8 cellular contexts compared by ENCODE assay signal in the genomic region with DNA sequence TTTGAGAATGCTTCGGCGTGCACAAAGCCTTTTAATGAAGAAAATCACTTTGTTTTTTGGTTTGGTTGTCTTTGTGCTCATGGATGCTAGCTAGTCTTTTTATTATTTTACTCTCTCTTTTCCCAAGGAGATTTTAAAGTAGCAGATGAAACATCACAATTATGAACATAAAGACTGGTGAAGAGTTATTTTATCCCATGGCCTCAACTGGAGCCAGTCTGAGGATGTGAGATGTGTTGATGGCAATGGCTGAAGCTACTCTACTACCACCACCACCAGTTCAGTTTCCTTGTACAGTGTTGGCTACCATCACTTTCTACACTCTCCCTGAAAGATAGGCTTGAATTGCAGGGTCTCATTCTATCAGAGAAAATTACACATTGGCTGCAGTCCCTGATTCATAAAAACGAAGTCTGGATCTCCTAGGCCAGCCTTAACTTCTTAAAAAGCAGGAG. TPM values are rescaled to one million over a fixed set of nuclear protein-coding genes. Genes with fewer than 3 reads are reported as not detected.
DNase-seq lines count a peak whose midpoint lies in the region; ATAC-seq and TF ChIP-seq lines count a peak whose summit lies in the region.

No MANE protein-coding gene starts in this region.

- H3K4me2 ChIP-seq in mammary epithelial cell (ENCODE audit: insufficient read depth, low read depth, low read length): peak overlapping the region; percentile 53

- peaks cover 44% of the 10 kb centered on the region for H3K79me2 ChIP-seq in mammary epithelial cell (ENCODE audit: insufficient read depth, low read length)

- H3K9me3 ChIP-seq in AG04450 (ENCODE audit: control insufficient read depth, insufficient read depth, low read length): peaks cover 4% of the 10 kb centered on the region; the same call in 1 of the 2 replicates
- H3K9me3 ChIP-seq in mammary epithelial cell (replicated peaks; ENCODE audit: insufficient read depth, low read length): no peaks in the 10 kb centered on the region
- H3K9me3 ChIP-seq in muscle layer of duodenum (ENCODE audit: control insufficient read depth in 1 of 2, low read length in 2 of 2): no peaks in the 10 kb centered on the region

- intact Hi-C loops in mammary epithelial cell (cut with micrococcal nuclease): loop anchor here (2.0 kb wide), 2 partner anchors 191 to 221 kb away; a partner anchor contains a TSS
- intact Hi-C loops in lower leg skin (cut with DNase I; ENCODE audit: low total_unique reads): no loop called here

- no peak overlapping the region for H3K9ac ChIP-seq in mammary epithelial cell (ENCODE audit: insufficient read depth, low read length)

- H3K27me3 ChIP-seq in AG04450 (ENCODE audit: control insufficient read depth, insufficient read depth, low read length): no peaks in the 10 kb centered on the region
- no peaks in the 10 kb centered on the region for H3K27me3 ChIP-seq in HL-60 (ENCODE audit: insufficient read depth, poor library complexity, severe bottlenecking)
- H3K27me3 ChIP-seq in mammary epithelial cell (ENCODE audit: insufficient read depth, low read length): no peaks in the 10 kb centered on the region
- H3K27me3 ChIP-seq in muscle layer of duodenum (ENCODE audit: low read depth, low read length): no peaks in the 10 kb centered on the region

- dilution Hi-C loops in mammary epithelial cell (cut with HindIII; ENCODE audit: low sequenced_read_pairs): no loop called here

- DNase-seq in AG04450 (ENCODE audit: low read depth, low spot score) (no peak), HL-60 (ENCODE audit: low read depth in 1 of 2, low spot score in 1 of 2) (no peak), mammary epithelial cell (no peak), EL (no peak), lower leg skin (ENCODE audit: low spot score in 2 of 2) (no peak), nucleus accumbens (lab: John Stamatoyannopoulos, UW) (no peak)

- ATAC-seq in GM18505 (IDR thresholded peaks at IDR 0.05; ENCODE audit: unreplicated experiment): no peak

- WGBS in mammary epithelial cell (ENCODE audit: low coverage, missing lambda C conversion rate): 31% methylated on average over 3 of the region's 3 CpGs
- WGBS in lower leg skin, 2 donors: 27 to 30% methylated on average over 3 of the region's 3 CpGs

- H2AFZ ChIP-seq in mammary epithelial cell (ENCODE audit: low read depth, low read length): peak overlapping the region; percentile 75

- TF ChIP-seq CTCF in AG04450 (IDR thresholded peaks at IDR 0.05; ENCODE audit: low read depth, low read length) (no peak), HL-60 (IDR thresholded peaks at IDR 0.05; ENCODE audit: insufficient read depth, low read length) (no peak), mammary epithelial cell (conservative IDR thresholded peaks at IDR 0.05 in 1 of 2, IDR thresholded peaks at IDR 0.05 in 1 of 2; ENCODE audit: extremely low read depth in 1 of 2, insufficient read depth in 1 of 2, low read depth in 1 of 2, low read length in 2 of 2) (no peak), lower leg skin (IDR thresholded peaks at IDR 0.05) (no peak)

- peaks cover 7% of the 10 kb centered on the region for H3K36me3 ChIP-seq in mammary epithelial cell (ENCODE audit: insufficient read depth, low read length)
- peaks cover 0 to 9% of the 10 kb centered on the region in 2 donors for H3K36me3 ChIP-seq in muscle layer of duodenum (ENCODE audit: control insufficient read depth in 1 of 2, insufficient read depth in 2 of 2, low read length in 2 of 2)

- in situ Hi-C loops in mammary epithelial cell (cut with MboI; ENCODE audit: low sequenced_read_pairs in 2 of 2): no loop called here

- CTCF ChIA-PET in AG04450 (lab: Charles Lee) (interaction anchor here (0.6 kb wide), 1 partner anchor 137 kb away, joined by 3 read pairs; no protein-coding TSS in a partner anchor), mammary epithelial cell (lab: Charles Lee; ENCODE audit: low non-redundant PET) (no interaction called here)

- TF ChIP-seq POLR2A in lower leg skin (IDR thresholded peaks at IDR 0.05): no peak
- TF ChIP-seq POLR2A in GM18505 (IDR thresholded peaks at IDR 0.05; ENCODE audit: borderline replicate concordance, extremely low read depth, insufficient read depth, insufficient read length): no peak

- POLR2A ChIA-PET in AG04450 (lab: Yijun Ruan, JAX): interaction anchor here (0.6 kb wide), 1 partner anchor 256 kb away, joined by 4 read pairs; a partner anchor contains a TSS

- no peak overlapping the region for H3K27ac ChIP-seq in AG04450 (ENCODE audit: low read depth, low read length)
- peak overlapping the region; percentile 49 for H3K27ac ChIP-seq in HL-60 (replicated peaks)
- peak overlapping the region; percentile 4 for H3K27ac ChIP-seq in mammary epithelial cell (ENCODE audit: insufficient read depth, low read depth, low read length)
- peak overlapping the region; percentile 28 for H3K27ac ChIP-seq in muscle layer of duodenum (ENCODE audit: low read length)

- H4K20me1 ChIP-seq in mammary epithelial cell (ENCODE audit: insufficient read depth, low read length): no peaks in the 10 kb centered on the region

- BruUV-seq in mammary epithelial cell (replicated peaks; lab: Mats Ljungman, UMichigan): no TSS peak

- H3K4me1 ChIP-seq in mammary epithelial cell (ENCODE audit: insufficient read depth, low read length): peaks cover 10% of the 10 kb centered on the region
- peaks cover 9 to 24% of the 10 kb centered on the region in 2 donors for H3K4me1 ChIP-seq in muscle layer of duodenum (ENCODE audit: control insufficient read depth in 1 of 2, insufficient read depth in 2 of 2, low read length in 2 of 2)

- H3K4me3 ChIP-seq in AG04450 (ENCODE audit: low read depth, low read length) (peak overlapping the region; percentile 23), HL-60 (replicated peaks; ENCODE audit: insufficient read depth, low read length) (no peak overlapping the region), mammary epithelial cell (replicated peaks in 1 of 3; ENCODE audit: insufficient read depth in 1 of 3, low read depth in 2 of 3, low read length in 3 of 3) (peak overlapping the region; percentile 10 to 37 (median 21)), muscle layer of duodenum (ENCODE audit: low read depth in 1 of 2, low read length in 2 of 2) (peak overlapping the region; percentile 47 to 58), lower leg skin (ENCODE audit: low read depth, poor library complexity, severe bottlenecking) (no peak overlapping the region)

RNA-seq across cellular contexts. Expression of a gene that starts 0.5 kb away (rescaled TPM):
- polyA plus RNA-seq in AG04450 (2011; rRNA removed): 40.1 and 59.1 TPM in 2 replicates
- 36.0 and 59.3 TPM in 2 replicates for polyA minus RNA-seq in AG04450 (2011; rRNA and poly(A)+ RNA removed)
- 10 to 100 TPM; 79.4 to 88.7 TPM for total RNA-seq in mammary epithelial cell
- polyA plus RNA-seq in mammary epithelial cell: 18.6 TPM
- 31.3 TPM for polyA minus RNA-seq in mammary epithelial cell
- total RNA-seq in lower leg skin: 10 to 100 TPM; 26.0 to 39.8 (median 33.1) TPM

RNA-seq across cellular contexts. Expression of a gene that starts 33.7 kb away (rescaled TPM):
- polyA plus RNA-seq in AG04450 (2011; rRNA removed) (2.6 and 2.9 TPM in 2 replicates), mammary epithelial cell (2.2 TPM)
- 4.5 and 4.8 TPM in 2 replicates for polyA minus RNA-seq in AG04450 (2011; rRNA and poly(A)+ RNA removed)
- total RNA-seq in mammary epithelial cell (1 to 10 TPM; 1.8 to 3.0 TPM), lower leg skin (under 1 TPM in 1 of 4 donors, not detected in 3; 0.52 TPM)
- 2.3 TPM for polyA minus RNA-seq in mammary epithelial cell

Comparison
In these comparisons a context has a peak if more than half of its experiments do, and no peak if none do; other contexts are left out.
1. H3K4me3 ChIP-seq: peak in AG04450 (single experiment), mammary epithelial cell (3 of 3) and muscle layer of duodenum (2 of 2); none in HL-60 (single experiment) and lower leg skin (single experiment).